16 cellular contexts compared by ENCODE assay signal in the genomic region with DNA sequence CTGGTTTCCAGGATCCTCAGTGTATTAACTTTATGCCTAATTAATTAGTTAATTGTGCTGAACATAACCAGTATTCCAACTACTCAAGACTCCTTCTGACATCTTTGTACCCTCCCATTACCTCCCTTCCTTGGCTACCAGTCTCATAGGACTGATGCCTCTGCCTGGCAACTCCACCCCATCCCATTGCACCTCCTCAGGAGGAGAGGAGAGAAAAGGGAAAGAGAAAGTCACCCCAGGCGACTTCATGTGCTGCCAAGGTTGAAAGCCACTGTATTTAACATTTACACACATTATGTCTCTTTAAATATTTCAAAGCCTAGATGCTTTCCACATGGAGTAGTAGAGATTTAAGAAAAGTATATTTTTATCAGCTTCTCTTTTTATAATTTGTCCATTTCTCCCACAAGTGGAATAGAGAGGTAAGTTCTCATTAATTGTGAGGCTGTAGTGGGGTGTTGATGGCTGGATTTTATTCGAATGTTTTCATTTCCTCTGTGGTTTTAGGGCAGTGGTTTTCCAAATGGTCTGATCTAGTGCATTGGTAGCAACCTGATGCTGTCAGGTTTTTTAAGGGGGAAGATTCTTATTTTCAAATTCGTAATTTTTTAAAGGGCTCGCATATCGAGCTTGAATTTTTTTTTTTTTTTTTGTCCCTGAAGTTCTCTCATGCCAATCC.
DNase-seq lines count a peak whose midpoint lies in the region; ATAC-seq, FAIRE-seq and TF ChIP-seq lines count a peak whose summit lies in the region.
"Had no signal": no experiment of that assay in that cellular context is flagged by ENCODE, and none has a peak within 500 bp of the region (broad histone marks: within the 10 kb centered on the region; RNA-seq: fewer than 3 reads in every experiment).

No MANE protein-coding gene starts in this region.

- peaks cover 14% of the 10 kb centered on the region for H3K9me3 Mint-ChIP-seq in astrocyte (ENCODE audit: unreplicated experiment)

- H3K27ac ChIP-seq in astrocyte (ENCODE audit: low read depth, low read length) (peak overlapping the region; percentile 83), heart right ventricle (peak overlapping the region in 1 of 10 donors; percentile 17)
- H3K27ac ChIP-seq: spleen, upper lobe of left lung had no signal

- peak overlapping the region; percentile 20 for H3K4me3 ChIP-seq in astrocyte (ENCODE audit: insufficient read depth, low read depth, low read length)
- no peak overlapping the region for H3K4me3 ChIP-seq in heart right ventricle
- H3K4me3 ChIP-seq in BE2C (ENCODE audit: low read depth, low read length): no peak overlapping the region
- H3K4me3 ChIP-seq: esophagus muscularis mucosa, spleen, upper lobe of left lung had no signal

- WGBS in heart right ventricle, 2 donors: 75 to 78% methylated on average over 5 of the region's 5 CpGs

- TF ChIP-seq CTCF in astrocyte (IDR thresholded peaks at IDR 0.05; ENCODE audit: insufficient read depth, low read depth, low read length) (no peak), heart right ventricle (IDR thresholded peaks at IDR 0.05) (no peak), BE2C (IDR thresholded peaks at IDR 0.05; ENCODE audit: low read depth, low read length) (no peak)

- peak; percentile 78 for FAIRE-seq in astrocyte (lab: Jason Lieb, UNC)

- no peak overlapping the region for H2AFZ ChIP-seq in astrocyte (ENCODE audit: low read depth, low read length)

- H3K36me3 ChIP-seq in astrocyte (ENCODE audit: insufficient read depth, low read length) (no peaks in the 10 kb centered on the region), heart right ventricle (no peaks in the 10 kb centered on the region), BE2C (no peaks in the 10 kb centered on the region)
- H3K36me3 ChIP-seq: esophagus muscularis mucosa, spleen, upper lobe of left lung had no signal

- no peak for ATAC-seq in heart right ventricle
- ATAC-seq: left lobe of liver had no signal

- peaks cover 57% of the 10 kb centered on the region for H3K79me2 ChIP-seq in astrocyte (ENCODE audit: insufficient read depth, low read length)

- intact Hi-C loops in cardiac septum (cut with DNase I) (no loop called here), heart right ventricle (cut with DNase I) (no loop called here)

- in situ Hi-C loops in ACHN (cut with HindIII; ENCODE audit: low pct_ligation_motif_present, low pct_unique_long_range_greater_than_20kb, low sequenced_read_pairs) (no loop called here), KBM-7 (cut with MboI; ENCODE audit: low pct_unique_long_range_greater_than_20kb, low sequenced_read_pairs) (no loop called here)

- peak overlapping the region; percentile 74 for H3K9ac ChIP-seq in astrocyte (ENCODE audit: low read length)

- H3K27ac Mint-ChIP-seq in astrocyte (ENCODE audit: unreplicated experiment): peak overlapping the region; percentile 85
- H3K27ac Mint-ChIP-seq: activated B cell treated with CpG ODN at 0.5 μM for 24 hours had no signal

- H3K4me1 Mint-ChIP-seq in astrocyte (ENCODE audit: low read depth, unreplicated experiment): peaks cover 23% of the 10 kb centered on the region
- H3K4me1 Mint-ChIP-seq: activated B cell treated with CpG ODN at 0.5 μM for 24 hours had no signal

- no peaks in the 10 kb centered on the region for H3K9me3 ChIP-seq in astrocyte (ENCODE audit: insufficient read depth, low read depth, low read length)
- peaks cover 0 to 25% (median 13%) of the 10 kb centered on the region in 11 donors for H3K9me3 ChIP-seq in heart right ventricle
- H3K9me3 ChIP-seq in BE2C: no peaks in the 10 kb centered on the region; the same call in 1 of the 2 replicates

- H3K4me1 ChIP-seq in astrocyte (ENCODE audit: insufficient read depth, low read length) (peaks cover 30% of the 10 kb centered on the region), heart right ventricle (peaks cover 0 to 11% (median 0%) of the 10 kb centered on the region in 9 donors), BE2C (peaks cover 10% of the 10 kb centered on the region)
- H3K4me1 ChIP-seq: spleen, upper lobe of left lung had no signal

- no peaks in the 10 kb centered on the region for H4K20me1 ChIP-seq in astrocyte (ENCODE audit: insufficient read depth, low read length)

- H3K27me3 Mint-ChIP-seq in astrocyte (ENCODE audit: low read depth, unreplicated experiment): no peaks in the 10 kb centered on the region
- H3K27me3 Mint-ChIP-seq: activated B cell treated with CpG ODN at 0.5 μM for 24 hours had no signal

- peak overlapping the region; percentile 78 for H3K4me2 ChIP-seq in astrocyte (ENCODE audit: low read length)

- H3K27me3 ChIP-seq in astrocyte (ENCODE audit: insufficient read depth, low read length) (no peaks in the 10 kb centered on the region), heart right ventricle (no peaks in the 10 kb centered on the region), BE2C (no peaks in the 10 kb centered on the region)
- H3K27me3 ChIP-seq: esophagus muscularis mucosa, spleen, upper lobe of left lung had no signal

- peaks cover 11% of the 10 kb centered on the region for H3K36me3 Mint-ChIP-seq in astrocyte (ENCODE audit: low read depth, unreplicated experiment)

- H3K4me3 Mint-ChIP-seq in astrocyte (ENCODE audit: unreplicated experiment): peak overlapping the region; percentile 15
- H3K4me3 Mint-ChIP-seq: activated B cell treated with CpG ODN at 0.5 μM for 24 hours had no signal

- peak; percentile 63 for DNase-seq in ACHN
- DNase-seq in KBM-7: peak; percentile 30
- peak; percentile 73 for DNase-seq in astrocyte (ENCODE audit: low read depth)
- peak; percentile 47 for DNase-seq in iris pigment epithelial cell (ENCODE audit: low read depth)
- DNase-seq in cardiac septum (ENCODE audit: low spot score): no peak
- DNase-seq in heart right ventricle: no peak
- DNase-seq in BE2C: no peak
- DNase-seq in NCI-H82 (lab: John Stamatoyannopoulos, UW): no peak
- DNase-seq: activated B cell treated with CpG ODN at 0.5 μM for 24 hours; KG1; NCI-H1417 treated with DMSO at 0.1 percent for 48 hours; spleen; stimulated activated naive CD4-positive, alpha-beta T cell; upper lobe of left lung had no signal

Comparison
In these comparisons a context has a peak if more than half of its experiments do, and no peak if none do; other contexts are left out.
1. DNase-seq: peak in ACHN (single experiment), KBM-7 (single experiment), astrocyte (single experiment) and iris pigment epithelial cell (single experiment); none in cardiac septum (single experiment), heart right ventricle (0 of 2), BE2C (single experiment) and NCI-H82 (single experiment).